Comparison of ENCODE assay signal across 12 cellular contexts in the genomic region with DNA sequence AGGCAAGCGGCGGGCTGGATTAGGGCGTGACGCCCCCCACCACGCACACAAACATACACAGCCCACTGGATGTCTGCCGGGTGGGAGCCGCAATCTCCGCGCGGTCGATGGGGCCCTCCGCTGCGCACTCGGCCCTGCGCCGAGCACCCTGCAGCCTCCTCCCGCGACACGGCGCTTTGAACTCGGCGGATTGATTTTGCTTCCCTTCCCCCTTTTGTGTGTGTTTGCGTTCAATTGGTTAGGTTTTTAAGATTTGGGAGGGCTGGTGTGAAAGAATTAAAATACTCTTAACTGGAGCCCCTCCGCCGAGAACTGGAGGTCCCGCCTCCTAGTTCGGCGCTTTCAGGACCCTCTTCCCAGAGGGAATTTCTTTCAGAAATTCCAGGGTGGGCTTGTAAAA. TPM values are rescaled to one million over a fixed set of nuclear protein-coding genes. Genes with fewer than 3 reads are reported as not detected.
DNase-seq lines count a peak whose midpoint lies in the region; ATAC-seq and TF ChIP-seq lines count a peak whose summit lies in the region.
"Had no signal": no experiment of that assay in that cellular context is flagged by ENCODE, and none has a peak within 500 bp of the region (broad histone marks: within the 10 kb centered on the region; RNA-seq: fewer than 3 reads in every experiment).

No MANE protein-coding gene starts in this region.

- TF ChIP-seq CTCF in CD4-positive, alpha-beta T cell (IDR thresholded peaks at IDR 0.05) = no peak
- no peak for TF ChIP-seq CTCF in nephron (IDR thresholded peaks at IDR 0.05; ENCODE audit: unreplicated experiment in 3 of 3)

- peak overlapping the region; percentile 82 for H3K4me3 Mint-ChIP-seq in CD4-positive, alpha-beta T cell
- H3K4me3 Mint-ChIP-seq in central memory CD8-positive, alpha-beta T cell = no peak overlapping the region
- peak overlapping the region; percentile 48 to 71 (median 68) for H3K4me3 Mint-ChIP-seq in nephron

- no peak overlapping the region for H3K27ac Mint-ChIP-seq in CD4-positive, alpha-beta T cell
- H3K27ac Mint-ChIP-seq in central memory CD8-positive, alpha-beta T cell (ENCODE audit: low read depth) = peak overlapping the region; percentile 41
- H3K27ac Mint-ChIP-seq in nephron = no peak overlapping the region

- in situ Hi-C loops in G401 (cut with HindIII; ENCODE audit: low sequenced_read_pairs) = no loop called here

- H3K27me3 ChIP-seq in CD4-positive, alpha-beta T cell (ENCODE audit: control insufficient read depth, insufficient read depth, low read length) = peaks cover 100% of the 10 kb centered on the region

- POLR2A ChIA-PET in CD4-positive, alpha-beta T cell (lab: Charles Lee) = interaction anchor here (0.6 to 1.2 kb wide), 2 partner anchors 23 to 31 kb away, joined by 3 read pairs; no protein-coding TSS in a partner anchor

- CTCF ChIA-PET in CD4-positive, alpha-beta T cell (lab: Charles Lee) = interaction anchor here (1.4 kb wide), 1 partner anchor 8 kb away, joined by 3 read pairs; no protein-coding TSS in a partner anchor

- peaks cover 30% of the 10 kb centered on the region for H3K9me3 ChIP-seq in CD4-positive, alpha-beta T cell (ENCODE audit: control insufficient read depth, low read length)

- peaks cover 4% of the 10 kb centered on the region for H3K36me3 Mint-ChIP-seq in CD4-positive, alpha-beta T cell (ENCODE audit: low read depth)
- H3K36me3 Mint-ChIP-seq in central memory CD8-positive, alpha-beta T cell (ENCODE audit: insufficient read depth) = peaks cover 30% of the 10 kb centered on the region
- no peaks in the 10 kb centered on the region for H3K36me3 Mint-ChIP-seq in nephron (ENCODE audit: low read depth)

- ATAC-seq in CD4-positive, alpha-beta T cell (ENCODE audit: poor library complexity) = no peak
- no peak for ATAC-seq in central memory CD8-positive, alpha-beta T cell (replicated peaks; ENCODE audit: extremely low read depth, poor library complexity, severe bottlenecking)
- ATAC-seq in GM19455 (IDR thresholded peaks at IDR 0.05; ENCODE audit: unreplicated experiment) (no peak), HG03175 (IDR thresholded peaks at IDR 0.05; ENCODE audit: unreplicated experiment) (no peak)

- H3K4me1 Mint-ChIP-seq in CD4-positive, alpha-beta T cell (ENCODE audit: low read depth) = peaks cover 71% of the 10 kb centered on the region
- H3K4me1 Mint-ChIP-seq in central memory CD8-positive, alpha-beta T cell = peaks cover 56% of the 10 kb centered on the region
- H3K4me1 Mint-ChIP-seq in nephron = peaks cover 53% of the 10 kb centered on the region

- intact Hi-C loops in CD4-positive, alpha-beta T cell (cut with DNase I, micrococcal nuclease) = loop anchor here (5.0 to 10.0 kb wide), 3 partner anchors 110 to 240 kb away; no protein-coding TSS in a partner anchor

- H3K27ac ChIP-seq in CD4-positive, alpha-beta T cell (ENCODE audit: low read depth, low read length) = no peak overlapping the region

- peaks cover 13% of the 10 kb centered on the region for H3K9me3 Mint-ChIP-seq in CD4-positive, alpha-beta T cell
- H3K9me3 Mint-ChIP-seq in central memory CD8-positive, alpha-beta T cell = peaks cover 5% of the 10 kb centered on the region
- H3K9me3 Mint-ChIP-seq in nephron = peaks cover 8% of the 10 kb centered on the region

- peaks cover 99% of the 10 kb centered on the region for H3K27me3 Mint-ChIP-seq in CD4-positive, alpha-beta T cell
- peaks cover 100% of the 10 kb centered on the region for H3K27me3 Mint-ChIP-seq in central memory CD8-positive, alpha-beta T cell
- H3K27me3 Mint-ChIP-seq in nephron (ENCODE audit: low read depth) = peaks cover 100% of the 10 kb centered on the region

- no peak for DNase-seq in CD4-positive, alpha-beta T cell
- DNase-seq in G401 (ENCODE audit: low spot score) (peak; percentile 51), HuH-7 (ENCODE audit: low spot score) (no peak)
- DNase-seq in central memory CD8-positive, alpha-beta T cell (ENCODE audit: low spot score in 2 of 2) = no peak
- no peak for DNase-seq in activated effector memory CD4-positive, alpha-beta T cell treated with anti-CD3 and anti-CD28 coated beads, Interleukin-2, amount 50 U/mL, for 16 hours
- DNase-seq: DMS153; stimulated activated CD4-positive, alpha-beta T cell treated with anti-CD3 and anti-CD28 coated beads, Interleukin-12 subunit alpha, Interleukin-12 subunit beta, amount 100 ng/mL, for 4 hours had no signal

RNA-seq across cellular contexts. Expression of gene BARHL2, which starts 7.8 kb away (rescaled TPM):
- not detected for total RNA-seq in CD4-positive, alpha-beta T cell
- total RNA-seq in G401 (2014; rRNA removed; shearing (Covaris generic)) = 0.06 and 0.07 TPM in 2 replicates
- total RNA-seq: bronchial epithelial cell, liver had no signal
